8 cellular contexts compared by ENCODE assay signal in genomic region chr2:66439291-66440010, GRCh38. TPM values are rescaled to one million over a fixed set of nuclear protein-coding genes. Genes with fewer than 3 reads are reported as not detected.
DNase-seq lines count a peak whose midpoint lies in the region; ATAC-seq and TF ChIP-seq lines count a peak whose summit lies in the region.

No MANE protein-coding gene starts in this region.

- H3K9me3 Mint-ChIP-seq in activated CD8-positive, alpha-beta memory T cell treated with anti-CD3 and anti-CD28 coated beads, Interleukin-2, amount 10 ng/mL, durations not matched to agents 7 days and 5 days (ENCODE audit: low read depth), result no peaks in the 10 kb centered on the region

- H3K4me1 Mint-ChIP-seq in activated CD8-positive, alpha-beta memory T cell treated with anti-CD3 and anti-CD28 coated beads, Interleukin-2, amount 10 ng/mL, durations not matched to agents 7 days and 5 days, result peaks cover 12% of the 10 kb centered on the region

- H3K27ac ChIP-seq in SK-N-SH (ENCODE audit: low read depth in 2 of 2, low read length in 1 of 2) (peak overlapping the region in 1 of 2 experiments; percentile 76; a peak in 2 of 4 replicates), epithelial cell of prostate (peak overlapping the region; percentile 85), transverse colon (peak overlapping the region; percentile 91 to 96 (median 93))

- H3K27me3 ChIP-seq in SK-N-SH (ENCODE audit: insufficient read depth) (no peaks in the 10 kb centered on the region), mucosa of stomach (ENCODE audit: control insufficient read depth, insufficient read depth, low read length) (no peaks in the 10 kb centered on the region), transverse colon (peaks cover 83% of the 10 kb centered on the region)

- H3K9ac ChIP-seq in SK-N-SH, result peak overlapping the region; percentile 90
- peak overlapping the region; percentile 94 for H3K9ac ChIP-seq in mucosa of stomach (ENCODE audit: low read length)

- DNase-seq in SK-N-SH (peak; percentile 43), epithelial cell of prostate (ENCODE audit: low read depth, low spot score) (no peak), transverse colon (no peak), SKM-1 treated with dmso at 0.1 percent for 144 hours (lab: John Stamatoyannopoulos, UW; ENCODE audit: unreplicated experiment) (no peak)
- DNase-seq in activated CD8-positive, alpha-beta memory T cell treated with anti-CD3 and anti-CD28 coated beads, Interleukin-2, amount 10 ng/mL, durations not matched to agents 7 days and 5 days, result no peak

- WGBS in SK-N-SH (ENCODE audit: low lambda C conversion rate), result 27% methylated on average over 22 of the region's 36 CpGs
- WGBS in transverse colon (ENCODE audit: low coverage in 1 of 2), 2 donors, result 19 to 21% methylated on average over 8 to 21 of the region's 36 CpGs

- in situ Hi-C loops in transverse colon (cut with MboI; ENCODE audit: low pct_ligation_motif_present in 1 of 4, low pct_unique_long_range_greater_than_20kb in 1 of 4, low sequenced_read_pairs in 3 of 4), result loop anchor here in 3 of 4 donors (5.0 to 25.0 kb wide), 8 partner anchors 138 to 1598 kb away; no protein-coding TSS in a partner anchor

- peaks cover 76% of the 10 kb centered on the region for H3K79me2 ChIP-seq in SK-N-SH (ENCODE audit: insufficient read depth)

- TF ChIP-seq CTCF in SK-N-SH (IDR thresholded peaks at IDR 0.05), result no peak
- TF ChIP-seq CTCF in transverse colon (IDR thresholded peaks at IDR 0.05), result no peak

- peaks cover 3% of the 10 kb centered on the region for H3K36me3 Mint-ChIP-seq in activated CD8-positive, alpha-beta memory T cell treated with anti-CD3 and anti-CD28 coated beads, Interleukin-2, amount 10 ng/mL, durations not matched to agents 7 days and 5 days

- no peak overlapping the region for H3K27ac Mint-ChIP-seq in activated CD8-positive, alpha-beta memory T cell treated with anti-CD3 and anti-CD28 coated beads, Interleukin-2, amount 10 ng/mL, durations not matched to agents 7 days and 5 days

- H3K36me3 ChIP-seq in SK-N-SH (replicated peaks in 1 of 2; ENCODE audit: control insufficient read depth in 1 of 2, insufficient read depth in 2 of 2, low read length in 1 of 2) (peaks cover 37 to 58% of the 10 kb centered on the region in 2 experiments), mucosa of stomach (ENCODE audit: control insufficient read depth, insufficient read depth, low read length) (peaks cover 8% of the 10 kb centered on the region), transverse colon (no peaks in the 10 kb centered on the region)

- no peak for ATAC-seq in SK-N-SH treated with all-trans-retinoic acid at 6 μM for 48 hours
- ATAC-seq in GM18907 (IDR thresholded peaks at IDR 0.05; ENCODE audit: unreplicated experiment), result no peak
- ATAC-seq in activated CD8-positive, alpha-beta memory T cell treated with anti-CD3 and anti-CD28 coated beads, Interleukin-2, amount 10 ng/mL, durations not matched to agents 7 days and 5 days, result no peak

- peaks cover 7 to 21% of the 10 kb centered on the region in 2 experiments; a peak in 2 of 4 replicates for H3K4me1 ChIP-seq in SK-N-SH (ENCODE audit: control insufficient read depth in 1 of 2, insufficient read depth in 2 of 2, low read depth in 1 of 2, low read length in 1 of 2)
- peaks cover 15% of the 10 kb centered on the region for H3K4me1 ChIP-seq in mucosa of stomach (ENCODE audit: control insufficient read depth, insufficient read depth, low read length)
- H3K4me1 ChIP-seq in transverse colon, result peaks cover 0 to 5% (median 0%) of the 10 kb centered on the region in 4 donors

- TF ChIP-seq POLR2A in transverse colon (IDR thresholded peaks at IDR 0.05), result no peak

- peaks cover 78% of the 10 kb centered on the region for H3K27me3 Mint-ChIP-seq in activated CD8-positive, alpha-beta memory T cell treated with anti-CD3 and anti-CD28 coated beads, Interleukin-2, amount 10 ng/mL, durations not matched to agents 7 days and 5 days

- intact Hi-C loops in transverse colon (cut with DNase I; ENCODE audit: low total_unique reads), result loop anchor here (2.0 to 10.0 kb wide), 5 partner anchors 139 to 1405 kb away; no protein-coding TSS in a partner anchor

- CTCF ChIA-PET in SK-N-SH (lab: Yijun Ruan, JAX), result interaction anchor here (0.6 to 4.1 kb wide), 5 partner anchors 10 to 714 kb away, joined by 3 to 25 read pairs (median 5); no protein-coding TSS in a partner anchor
- CTCF ChIA-PET in activated CD8-positive, alpha-beta memory T cell treated with anti-CD3 and anti-CD28 coated beads, Interleukin-2, amount 10 ng/mL, durations not matched to agents 7 days and 5 days (lab: Charles Lee), result interaction anchor here (1.1 kb wide), 1 partner anchor 10 kb away, joined by 3 read pairs; no protein-coding TSS in a partner anchor

- H3K9me3 ChIP-seq in SK-N-SH (no peaks in the 10 kb centered on the region), mucosa of stomach (ENCODE audit: control insufficient read depth, low read length) (no peaks in the 10 kb centered on the region), transverse colon (no peaks in the 10 kb centered on the region)

- peak overlapping the region; percentile 90 for H2AFZ ChIP-seq in SK-N-SH (ENCODE audit: low read depth)

- H4K20me1 ChIP-seq in SK-N-SH (ENCODE audit: insufficient read depth), result no peaks in the 10 kb centered on the region

- H3K9me2 ChIP-seq in SK-N-SH, result no peaks in the 10 kb centered on the region

- H3K4me2 ChIP-seq in SK-N-SH, result peak overlapping the region; percentile 94

- TF ChIP-seq RAD21 in SK-N-SH (IDR thresholded peaks at IDR 0.05; ENCODE audit: low read length), result no peak

- no peak overlapping the region for H3K4me3 Mint-ChIP-seq in activated CD8-positive, alpha-beta memory T cell treated with anti-CD3 and anti-CD28 coated beads, Interleukin-2, amount 10 ng/mL, durations not matched to agents 7 days and 5 days

- POLR2A ChIA-PET in SK-N-SH (lab: Yijun Ruan, JAX), result interaction anchor here (1.3 kb wide), 1 partner anchor 9 kb away, joined by 7 read pairs; no protein-coding TSS in a partner anchor

- no peak for TF ChIP-seq EP300 in SK-N-SH (IDR thresholded peaks at IDR 0.05; ENCODE audit: borderline replicate concordance in 1 of 2, low read depth in 1 of 2, low read length in 1 of 2)
- no peak for TF ChIP-seq EP300 in transverse colon (IDR thresholded peaks at IDR 0.05; ENCODE audit: low read depth)

- H3K4me3 ChIP-seq in SK-N-SH (ENCODE audit: low read depth in 2 of 2, low read length in 1 of 2) (peak overlapping the region; percentile 85 to 90), mucosa of stomach (ENCODE audit: low read length) (peak overlapping the region; percentile 83), transverse colon (peak overlapping the region; percentile 26 to 73 (median 58))

- H3F3A ChIP-seq in SK-N-SH (replicated peaks; ENCODE audit: insufficient read depth), result peaks cover 12% of the 10 kb centered on the region

TF ChIP-seq in SK-N-SH, 30 proteins besides CTCF, POLR2A, EP300 and RAD21:
- peak; percentile 61; the same call in 1 of the 2 replicates for TF ChIP-seq YY1 (IDR thresholded peaks at IDR 0.05; ENCODE audit: low read depth)
- no peak for TF ChIP-seq FOSL2 (IDR thresholded peaks at IDR 0.05; ENCODE audit: borderline replicate concordance, low read depth)

TF ChIP-seq in SK-N-SH treated with all-trans-retinoic acid at 6 μM for 48 hours, 23 proteins besides CTCF, POLR2A, EP300 and RAD21 (continues in another document):
- TF ChIP-seq ARNTL (CRISPR knock-in tag; IDR thresholded peaks at IDR 0.05; ENCODE audit: borderline replicate concordance, low read depth) (no peak), GLIS3 (CRISPR knock-in tag; IDR thresholded peaks at IDR 0.05) (no peak), TCF4 (CRISPR knock-in tag; IDR thresholded peaks at IDR 0.05; ENCODE audit: borderline replicate concordance) (no peak), ZFP3 (CRISPR knock-in tag; IDR thresholded peaks at IDR 0.05) (no peak), CSDC2 (CRISPR knock-in tag; IDR thresholded peaks at IDR 0.05) (no peak), TOX (CRISPR knock-in tag; IDR thresholded peaks at IDR 0.05; ENCODE audit: borderline replicate concordance) (no peak)
- TF ChIP-seq, protein P1, sequence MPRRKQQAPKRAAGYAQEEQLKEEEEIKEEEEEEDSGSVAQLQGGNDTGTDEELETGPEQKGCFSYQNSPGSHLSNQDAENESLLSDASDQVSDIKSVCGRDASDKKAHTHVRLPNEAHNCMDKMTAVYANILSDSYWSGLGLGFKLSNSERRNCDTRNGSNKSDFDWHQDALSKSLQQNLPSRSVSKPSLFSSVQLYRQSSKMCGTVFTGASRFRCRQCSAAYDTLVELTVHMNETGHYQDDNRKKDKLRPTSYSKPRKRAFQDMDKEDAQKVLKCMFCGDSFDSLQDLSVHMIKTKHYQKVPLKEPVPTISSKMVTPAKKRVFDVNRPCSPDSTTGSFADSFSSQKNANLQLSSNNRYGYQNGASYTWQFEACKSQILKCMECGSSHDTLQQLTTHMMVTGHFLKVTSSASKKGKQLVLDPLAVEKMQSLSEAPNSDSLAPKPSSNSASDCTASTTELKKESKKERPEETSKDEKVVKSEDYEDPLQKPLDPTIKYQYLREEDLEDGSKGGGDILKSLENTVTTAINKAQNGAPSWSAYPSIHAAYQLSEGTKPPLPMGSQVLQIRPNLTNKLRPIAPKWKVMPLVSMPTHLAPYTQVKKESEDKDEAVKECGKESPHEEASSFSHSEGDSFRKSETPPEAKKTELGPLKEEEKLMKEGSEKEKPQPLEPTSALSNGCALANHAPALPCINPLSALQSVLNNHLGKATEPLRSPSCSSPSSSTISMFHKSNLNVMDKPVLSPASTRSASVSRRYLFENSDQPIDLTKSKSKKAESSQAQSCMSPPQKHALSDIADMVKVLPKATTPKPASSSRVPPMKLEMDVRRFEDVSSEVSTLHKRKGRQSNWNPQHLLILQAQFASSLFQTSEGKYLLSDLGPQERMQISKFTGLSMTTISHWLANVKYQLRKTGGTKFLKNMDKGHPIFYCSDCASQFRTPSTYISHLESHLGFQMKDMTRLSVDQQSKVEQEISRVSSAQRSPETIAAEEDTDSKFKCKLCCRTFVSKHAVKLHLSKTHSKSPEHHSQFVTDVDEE (CRISPR knock-in tag; IDR thresholded peaks at IDR 0.05), result no peak

RNA-seq across cellular contexts. Expression of gene MEIS1, which starts 4.5 kb away (rescaled TPM):
- 16.9 and 21.8 TPM in 2 replicates for polyA plus RNA-seq in SK-N-SH (2012; rRNA removed)
- polyA plus RNA-seq in SK-N-SH (2012; cell fraction: cytosol; rRNA removed), result 10.7 and 11.9 TPM in 2 replicates
- polyA plus RNA-seq in SK-N-SH (2012; cell fraction: nucleus; rRNA removed), result 30.1 and 60.1 TPM in 2 replicates
- total RNA-seq in transverse colon, result 100 to 1,000 TPM in 1 of 4 donors, 10 to 100 TPM in 3; 25.9 to 129 (median 28.8) TPM
- total RNA-seq in activated CD8-positive, alpha-beta memory T cell treated with anti-CD3 and anti-CD28 coated beads, Interleukin-2, amount 10 ng/mL, durations not matched to agents 7 days and 5 days, result not detected

Comparison
In these comparisons a context has a peak if more than half of its experiments do, and no peak if none do; other contexts are left out.
1. RNA of gene MEIS1, which starts 4.5 kb away (total RNA-seq): 25.9 to 129 TPM in transverse colon; not detected in activated CD8-positive, alpha-beta memory T cell treated with anti-CD3 and anti-CD28 coated beads, Interleukin-2, amount 10 ng/mL, durations not matched to agents 7 days and 5 days; every median in the first group is over 10 times any median in the second.
2. Peak in every context shown above with its lines, with median percentiles within 50 percentile points of each other: H3K4me3 ChIP-seq.